In the genomic region with DNA sequence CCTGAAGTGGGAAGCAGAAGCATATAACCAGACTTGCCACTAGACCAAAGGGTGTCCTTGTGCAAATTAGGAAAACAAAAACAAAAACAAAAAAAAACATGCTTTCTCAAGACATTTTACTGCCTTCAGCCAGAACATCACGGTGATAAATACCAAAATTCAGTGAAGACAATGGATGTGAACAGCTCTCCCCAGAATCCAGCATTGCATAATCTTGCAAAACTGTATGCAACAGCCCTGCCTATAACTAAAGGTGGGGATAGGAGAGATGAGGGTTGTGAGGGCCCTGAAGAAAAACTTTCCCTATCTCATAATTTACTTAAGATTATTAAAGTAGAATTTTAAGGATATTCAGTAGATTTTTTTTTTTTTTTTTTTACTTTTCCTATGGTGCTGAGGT, we compare ENCODE assay signal across 26 cellular contexts.
"Had no signal": no experiment of that assay in that cellular context is flagged by ENCODE, and none has a peak within 500 bp of the region (broad histone marks: within the 10 kb centered on the region; RNA-seq: fewer than 3 reads in every experiment).

No MANE protein-coding gene starts in this region.

- DNase-seq: activated CD4-positive, alpha-beta T cell treated with anti-CD3 and anti-CD28 coated beads, Interleukin-2, amount 50 U/mL, for 1 hour; activated CD4-positive, CD25-positive, alpha-beta regulatory T cell; activated gamma-delta T cell treated with Interleukin-2 at 50 U/mL for 16 hours; activated naive CD8-positive, alpha-beta T cell treated with anti-CD3 and anti-CD28 coated beads for 36 hours; activated T-cell treated with anti-CD3 and anti-CD28 coated beads for 4 hours; amygdala; central memory CD4-positive, alpha-beta T cell; colonic mucosa; glutamatergic neuron; hypothalamus; kidney; left lung; mammary epithelial cell; naive thymus-derived CD4-positive, alpha-beta T cell; retina; stimulated activated CD4-positive, alpha-beta T cell treated with anti-CD3 and anti-CD28 coated beads, Interleukin-15, amount 100 ng/mL, for 24 hours; stimulated activated CD4-positive, alpha-beta T cell treated with anti-CD3 and anti-CD28 coated beads, Interleukin-4, amount 100 ng/mL, for 1 hour; stimulated activated naive CD4-positive, alpha-beta T cell treated with Interleukin-2 at 50 U/mL for 16 hours; substantia nigra had no signal

- H3K4me3 Mint-ChIP-seq: activated naive CD8-positive, alpha-beta T cell treated with anti-CD3 and anti-CD28 coated beads for 36 hours; brain; naive thymus-derived CD4-positive, alpha-beta T cell; T-helper 2 cell treated with Interferon-gamma antibody and Interleukin-4, amounts not matched to agents 5 μg/mL and 100 μg/mL, for 36 hours had no signal

- H3K27me3 Mint-ChIP-seq: activated naive CD8-positive, alpha-beta T cell treated with anti-CD3 and anti-CD28 coated beads for 36 hours; brain; naive thymus-derived CD4-positive, alpha-beta T cell had no signal

- H3K27me3 ChIP-seq: colonic mucosa, foreskin keratinocyte, left lung, tibial nerve had no signal

- H3K4me1 ChIP-seq: colonic mucosa, esophagus muscularis mucosa, left lung, tibial nerve had no signal

- H3K27ac ChIP-seq: colonic mucosa, esophagus muscularis mucosa, foreskin keratinocyte, left lung, neutrophil, tibial nerve had no signal

- H3K36me3 Mint-ChIP-seq: activated naive CD8-positive, alpha-beta T cell treated with anti-CD3 and anti-CD28 coated beads for 36 hours; brain had no signal

- H3K9me3 Mint-ChIP-seq: activated naive CD8-positive, alpha-beta T cell treated with anti-CD3 and anti-CD28 coated beads for 36 hours; brain had no signal

- H3K27ac Mint-ChIP-seq: activated naive CD8-positive, alpha-beta T cell treated with anti-CD3 and anti-CD28 coated beads for 36 hours; brain; naive thymus-derived CD4-positive, alpha-beta T cell had no signal

- ATAC-seq: foreskin keratinocyte; left lung; naive thymus-derived CD4-positive, alpha-beta T cell had no signal

- FAIRE-seq: endometrium, kidney had no signal

- H3K9me3 ChIP-seq: colonic mucosa, esophagus muscularis mucosa, left lung, neutrophil, tibial nerve had no signal

- H3K4me1 Mint-ChIP-seq: brain had no signal

- H3K4me3 ChIP-seq: colonic mucosa, esophagus muscularis mucosa, left lung, tibial nerve had no signal

- H3K36me3 ChIP-seq: colonic mucosa, esophagus muscularis mucosa, left lung, neutrophil, tibial nerve had no signal
